In genomic region chr7:36966039-36966438, GRCh38 we compare ENCODE assay signal across 24 cellular contexts.
DNase-seq lines count a peak whose midpoint lies in the region; ATAC-seq and TF ChIP-seq lines count a peak whose summit lies in the region.
"Had no signal": no experiment of that assay in that cellular context is flagged by ENCODE, and none has a peak within 500 bp of the region (broad histone marks: within the 10 kb centered on the region; RNA-seq: fewer than 3 reads in every experiment).

No MANE protein-coding gene starts in this region.

- no peaks in the 10 kb centered on the region for H3K27me3 Mint-ChIP-seq in activated T-helper 2 cell treated with anti-CD3 and anti-CD28 coated beads, Interferon-gamma antibody, Interleukin-2, Interleukin-4, amounts not matched to agents 10 μg/mL and 5 μg/mL and 100 μg/mL, durations not matched to agents 14 hours and 24 hours and 36 hours (ENCODE audit: low read depth)
- H3K27me3 Mint-ChIP-seq: activated naive CD8-positive, alpha-beta T cell treated with anti-CD3 and anti-CD28 coated beads, Interleukin-2, amount 10 ng/mL, durations not matched to agents 7 days and 5 days; central memory CD8-positive, alpha-beta T cell; type B pancreatic cell had no signal

- peak; percentile 86 for ATAC-seq in left colon
- ATAC-seq in HG02763 (IDR thresholded peaks at IDR 0.05; ENCODE audit: unreplicated experiment) = no peak
- ATAC-seq: stimulated activated effector memory CD8-positive, alpha-beta T cell treated with anti-CD3 and anti-CD28 coated beads, Interleukin-12 subunit alpha, Interleukin-12 subunit beta, amount 100 ng/mL, for 72 hours had no signal

- no peak overlapping the region for H3K4me3 ChIP-seq in dorsolateral prefrontal cortex
- H3K4me3 ChIP-seq: BLaER1 treated with 17β-estradiol and CSF1 and Interleukin-3, amounts not matched to agents 10 nM and 100 nM; right lobe of liver had no signal

- intact Hi-C loops in left colon (cut with DNase I, micrococcal nuclease) = loop anchor here in 1 of 2 donors (5.0 kb wide), 1 partner anchor 216 kb away; no protein-coding TSS in a partner anchor
- intact Hi-C loops in dorsolateral prefrontal cortex (cut with DNase I) = loop anchor here in 1 of 2 donors (5.0 kb wide), 1 partner anchor 216 kb away; no protein-coding TSS in a partner anchor
- intact Hi-C loops in activated T-helper 2 cell treated with anti-CD3 and anti-CD28 coated beads, Interferon-gamma antibody, Interleukin-2, Interleukin-4, amounts not matched to agents 10 μg/mL and 5 μg/mL and 100 μg/mL, durations not matched to agents 14 hours and 24 hours and 36 hours (cut with micrococcal nuclease) = loop anchor here (10.0 kb wide), 3 partner anchors 241 to 481 kb away; partner anchors contain the start of gene AOAH

- peak overlapping the region in 2 of 59 donors; percentile 12 to 15 for H3K27ac ChIP-seq in dorsolateral prefrontal cortex
- H3K27ac ChIP-seq: BLaER1 treated with 17β-estradiol and CSF1 and Interleukin-3, amounts not matched to agents 10 nM and 100 nM; parathyroid adenoma had no signal

- H3K36me3 Mint-ChIP-seq in activated T-helper 2 cell treated with anti-CD3 and anti-CD28 coated beads, Interferon-gamma antibody, Interleukin-2, Interleukin-4, amounts not matched to agents 10 μg/mL and 5 μg/mL and 100 μg/mL, durations not matched to agents 14 hours and 24 hours and 36 hours (ENCODE audit: low read depth) = peaks cover 27% of the 10 kb centered on the region

- DNase-seq in Caki2 (ENCODE audit: low read depth) (peak; percentile 23), HT-29 (ENCODE audit: low spot score) (peak; percentile 11), SHP77 treated with DMSO at 0.1 percent for 48 hours (lab: John Stamatoyannopoulos, UW) (peak; percentile 76), left colon (no peak), dorsolateral prefrontal cortex (no peak)
- DNase-seq in stimulated activated CD4-positive, alpha-beta T cell treated with anti-CD3 and anti-CD28 coated beads, Interleukin-4, amount 100 ng/mL, for 1 hour = no peak
- DNase-seq in activated T-helper 2 cell treated with anti-CD3 and anti-CD28 coated beads, Interferon-gamma antibody, Interleukin-2, Interleukin-4, amounts not matched to agents 10 μg/mL and 5 μg/mL and 100 μg/mL, durations not matched to agents 14 hours and 24 hours and 36 hours (ENCODE audit: low spot score) = no peak
- DNase-seq: activated CD4-positive, alpha-beta T cell treated with anti-CD3 and anti-CD28 coated beads for 4 hours; activated gamma-delta T cell; activated naive CD8-positive, alpha-beta T cell treated with anti-CD3 and anti-CD28 coated beads, Interleukin-2, amount 10 ng/mL, durations not matched to agents 7 days and 5 days; activated T-cell treated with anti-CD3 and anti-CD28 coated beads for 4 hours; IMR-90; NCI-H2107; OCI-M1; right lobe of liver; stimulated activated CD4-positive, alpha-beta T cell treated with anti-CD3 and anti-CD28 coated beads, Interleukin-2, amount 100 ng/mL, for 48 hours; T-helper 2 cell had no signal

- H3K4me3 Mint-ChIP-seq in activated T-helper 2 cell treated with anti-CD3 and anti-CD28 coated beads, Interferon-gamma antibody, Interleukin-2, Interleukin-4, amounts not matched to agents 10 μg/mL and 5 μg/mL and 100 μg/mL, durations not matched to agents 14 hours and 24 hours and 36 hours (ENCODE audit: low read depth) = no peak overlapping the region
- H3K4me3 Mint-ChIP-seq: activated naive CD8-positive, alpha-beta T cell treated with anti-CD3 and anti-CD28 coated beads, Interleukin-2, amount 10 ng/mL, durations not matched to agents 7 days and 5 days; central memory CD8-positive, alpha-beta T cell; neural crest cell; stimulated activated effector memory CD8-positive, alpha-beta T cell treated with anti-CD3 and anti-CD28 coated beads, Interleukin-12 subunit alpha, Interleukin-12 subunit beta, amount 100 ng/mL, for 72 hours; type B pancreatic cell had no signal

- H3K27me3 ChIP-seq in dorsolateral prefrontal cortex = no peaks in the 10 kb centered on the region
- H3K27me3 ChIP-seq: BLaER1 treated with 17β-estradiol and CSF1 and Interleukin-3, amounts not matched to agents 10 nM and 100 nM; right lobe of liver had no signal

- in situ Hi-C loops in Caki2 (cut with HindIII; ENCODE audit: low pct_unique_long_range_greater_than_20kb, low sequenced_read_pairs) = no loop called here

- TF ChIP-seq CTCF in dorsolateral prefrontal cortex (IDR thresholded peaks at IDR 0.05 in 54 of 56, conservative IDR thresholded peaks at IDR 0.05 in 2 of 56; ENCODE audit: low read depth in 1 of 56, partially characterized antibody in 56 of 56) = no peak

- peaks cover 44% of the 10 kb centered on the region for H3K4me1 Mint-ChIP-seq in activated T-helper 2 cell treated with anti-CD3 and anti-CD28 coated beads, Interferon-gamma antibody, Interleukin-2, Interleukin-4, amounts not matched to agents 10 μg/mL and 5 μg/mL and 100 μg/mL, durations not matched to agents 14 hours and 24 hours and 36 hours (ENCODE audit: low read depth)

- H3K9me3 Mint-ChIP-seq in activated T-helper 2 cell treated with anti-CD3 and anti-CD28 coated beads, Interferon-gamma antibody, Interleukin-2, Interleukin-4, amounts not matched to agents 10 μg/mL and 5 μg/mL and 100 μg/mL, durations not matched to agents 14 hours and 24 hours and 36 hours = no peaks in the 10 kb centered on the region
- H3K9me3 Mint-ChIP-seq: neural crest cell had no signal

- no peak overlapping the region for H3K27ac Mint-ChIP-seq in activated T-helper 2 cell treated with anti-CD3 and anti-CD28 coated beads, Interferon-gamma antibody, Interleukin-2, Interleukin-4, amounts not matched to agents 10 μg/mL and 5 μg/mL and 100 μg/mL, durations not matched to agents 14 hours and 24 hours and 36 hours
- H3K27ac Mint-ChIP-seq: activated naive CD8-positive, alpha-beta T cell treated with anti-CD3 and anti-CD28 coated beads, Interleukin-2, amount 10 ng/mL, durations not matched to agents 7 days and 5 days; stimulated activated effector memory CD8-positive, alpha-beta T cell treated with anti-CD3 and anti-CD28 coated beads, Interleukin-12 subunit alpha, Interleukin-12 subunit beta, amount 100 ng/mL, for 72 hours; type B pancreatic cell had no signal

Comparison
In these comparisons a context has a peak if more than half of its experiments do, and no peak if none do; other contexts are left out.
1. DNase-seq: peak in Caki2 (single experiment), HT-29 (single experiment) and SHP77 treated with DMSO at 0.1 percent for 48 hours (single experiment); none in left colon (0 of 2), dorsolateral prefrontal cortex (0 of 10), stimulated activated CD4-positive, alpha-beta T cell treated with anti-CD3 and anti-CD28 coated beads, Interleukin-4, amount 100 ng/mL, for 1 hour (single experiment) and activated T-helper 2 cell treated with anti-CD3 and anti-CD28 coated beads, Interferon-gamma antibody, Interleukin-2, Interleukin-4, amounts not matched to agents 10 μg/mL and 5 μg/mL and 100 μg/mL, durations not matched to agents 14 hours and 24 hours and 36 hours (single experiment).